Comparison of ENCODE assay signal across 23 cellular contexts in the genomic region with DNA sequence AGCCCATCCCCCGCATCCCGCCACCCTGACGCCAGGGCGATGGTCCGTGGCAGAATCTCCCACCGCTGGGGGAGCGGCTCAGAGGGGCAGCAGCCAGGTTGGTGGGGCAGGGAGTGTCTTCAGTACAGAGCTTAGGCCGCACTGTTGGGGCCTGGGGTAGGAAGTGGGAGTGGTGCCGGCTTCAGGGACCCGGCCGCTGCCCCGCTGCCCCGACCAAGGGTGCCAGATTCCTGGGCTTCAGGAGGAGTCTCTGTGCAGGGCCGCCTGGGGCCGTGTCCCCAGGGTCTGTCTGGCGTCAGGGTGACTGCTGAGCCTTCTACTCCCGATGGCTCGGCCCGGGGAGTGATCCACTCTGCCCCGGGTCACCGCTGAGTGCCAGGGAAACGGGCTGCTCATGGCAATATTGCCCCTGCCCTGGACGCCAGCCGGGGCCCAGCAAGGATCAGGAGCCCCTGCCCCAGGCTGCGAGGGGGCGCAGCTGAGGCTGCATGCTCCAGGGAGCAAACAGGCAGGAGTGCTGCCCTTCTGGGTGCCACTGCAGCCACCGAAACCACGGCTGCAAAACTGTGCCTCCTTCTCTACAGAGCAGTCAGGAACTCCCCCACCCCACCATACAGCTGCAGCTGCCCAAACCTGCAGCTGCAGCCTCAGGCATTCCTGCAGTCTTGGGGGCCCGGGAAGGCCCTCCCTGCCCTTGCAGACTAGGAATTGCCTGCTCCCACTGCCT.
"Had no signal": no experiment of that assay in that cellular context is flagged by ENCODE, and none has a peak within 500 bp of the region (broad histone marks: within the 10 kb centered on the region; RNA-seq: fewer than 3 reads in every experiment).

No MANE protein-coding gene starts in this region.

- DNase-seq: activated CD4-positive, alpha-beta T cell treated with anti-CD3 and anti-CD28 coated beads, Interleukin-2, amount 50 U/mL, for 1 hour; activated CD4-positive, CD25-positive, alpha-beta regulatory T cell treated with anti-CD3 and anti-CD28 coated beads, Interleukin-2, amount 50 U/mL, for 72 hours; activated CD8-positive, alpha-beta memory T cell treated with anti-CD3 and anti-CD28 coated beads, Interleukin-2, amount 50 U/mL, for 4 hours; activated effector memory CD4-positive, alpha-beta T cell treated with Interleukin-2 at 50 U/mL for 16 hours; activated naive CD4-positive, alpha-beta T cell treated with anti-CD3 and anti-CD28 coated beads, Interleukin-2, amount 10 ng/mL, durations not matched to agents 7 days and 5 days; activated naive CD8-positive, alpha-beta T cell treated with anti-CD3 and anti-CD28 coated beads, Interleukin-2, amount 50 U/mL, for 24 hours; activated T-cell treated with anti-CD3 and anti-CD28 coated beads, Interleukin-2, amount 50 U/mL, for 4 hours; colonic mucosa; hypothalamus; islet precursor cell; nephron progenitor cell; retina; stimulated activated CD4-positive, alpha-beta T cell treated with anti-CD3 and anti-CD28 coated beads, Interleukin-12 subunit alpha, Interleukin-12 subunit beta, amount 100 ng/mL, for 4 hours; stimulated activated CD4-positive, alpha-beta T cell treated with anti-CD3 and anti-CD28 coated beads, Interleukin-1b, Interleukin-23, amount 100 ng/mL, for 48 hours; stimulated activated CD8-positive, alpha-beta memory T cell treated with anti-CD3 and anti-CD28 coated beads, Interleukin-4, amount 100 ng/mL, for 48 hours; transverse colon had no signal

- H3K27me3 Mint-ChIP-seq: activated naive CD4-positive, alpha-beta T cell treated with anti-CD3 and anti-CD28 coated beads, Interleukin-2, amount 10 ng/mL, durations not matched to agents 7 days and 5 days; activated naive CD8-positive, alpha-beta T cell treated with anti-CD3 and anti-CD28 coated beads, Interleukin-2, amount 50 U/mL, for 24 hours; central memory CD8-positive, alpha-beta T cell; stimulated activated naive CD8-positive, alpha-beta T cell treated with anti-CD3 and anti-CD28 coated beads, Interleukin-15, Interleukin-2, amounts not matched to agents 100 ng/mL and 50 ng/mL, for 24 hours had no signal

- H3K27ac ChIP-seq: ascending aorta, colonic mucosa, suprapubic skin, transverse colon, vagina had no signal

- H3K36me3 Mint-ChIP-seq: activated naive CD4-positive, alpha-beta T cell treated with anti-CD3 and anti-CD28 coated beads, Interleukin-2, amount 10 ng/mL, durations not matched to agents 7 days and 5 days; mesothelial cell of epicardium had no signal

- H3K4me1 Mint-ChIP-seq: activated naive CD4-positive, alpha-beta T cell treated with anti-CD3 and anti-CD28 coated beads, Interleukin-2, amount 10 ng/mL, durations not matched to agents 7 days and 5 days; activated naive CD8-positive, alpha-beta T cell treated with anti-CD3 and anti-CD28 coated beads, Interleukin-2, amount 50 U/mL, for 24 hours; central memory CD8-positive, alpha-beta T cell; mesothelial cell of epicardium; nephron progenitor cell had no signal

- H3K36me3 ChIP-seq: ascending aorta, colonic mucosa, suprapubic skin, transverse colon, vagina had no signal

- FAIRE-seq: frontal cortex had no signal

- H3K4me3 Mint-ChIP-seq: activated naive CD4-positive, alpha-beta T cell treated with anti-CD3 and anti-CD28 coated beads, Interleukin-2, amount 10 ng/mL, durations not matched to agents 7 days and 5 days; activated naive CD8-positive, alpha-beta T cell treated with anti-CD3 and anti-CD28 coated beads, Interleukin-2, amount 50 U/mL, for 24 hours; activated T-cell treated with anti-CD3 and anti-CD28 coated beads, Interleukin-2, amount 50 U/mL, for 4 hours; central memory CD8-positive, alpha-beta T cell; mesothelial cell of epicardium; nephron progenitor cell; stimulated activated naive CD8-positive, alpha-beta T cell treated with anti-CD3 and anti-CD28 coated beads, Interleukin-15, Interleukin-2, amounts not matched to agents 100 ng/mL and 50 ng/mL, for 24 hours had no signal

- ATAC-seq: activated naive CD8-positive, alpha-beta T cell treated with anti-CD3 and anti-CD28 coated beads, Interleukin-2, amount 50 U/mL, for 24 hours had no signal

- H3K27ac Mint-ChIP-seq: activated naive CD4-positive, alpha-beta T cell treated with anti-CD3 and anti-CD28 coated beads, Interleukin-2, amount 10 ng/mL, durations not matched to agents 7 days and 5 days; activated naive CD8-positive, alpha-beta T cell treated with anti-CD3 and anti-CD28 coated beads, Interleukin-2, amount 50 U/mL, for 24 hours; mesothelial cell of epicardium; nephron progenitor cell; stimulated activated naive CD8-positive, alpha-beta T cell treated with anti-CD3 and anti-CD28 coated beads, Interleukin-15, Interleukin-2, amounts not matched to agents 100 ng/mL and 50 ng/mL, for 24 hours had no signal

- H3K4me3 ChIP-seq: ascending aorta, colonic mucosa, suprapubic skin, transverse colon, vagina had no signal

- H3K27me3 ChIP-seq: ascending aorta, colonic mucosa, suprapubic skin, transverse colon, vagina had no signal

- H3K4me1 ChIP-seq: ascending aorta, colonic mucosa, suprapubic skin, transverse colon, vagina had no signal

- H3K9me3 ChIP-seq: ascending aorta, colonic mucosa, suprapubic skin, vagina had no signal
